21 cellular contexts compared by ENCODE assay signal in genomic region chr5:155732587-155733376, GRCh38.
"Had no signal": no experiment of that assay in that cellular context is flagged by ENCODE, and none has a peak within 500 bp of the region (broad histone marks: within the 10 kb centered on the region; RNA-seq: fewer than 3 reads in every experiment).

No MANE protein-coding gene starts in this region.

- H3K9me3 ChIP-seq: esophagus muscularis mucosa, left lung, lower lobe of right lung, ovary, spleen, thoracic aorta, tibial nerve, upper lobe of left lung had no signal

- DNase-seq: dermis blood vessel endothelial cell; effector memory CD4-positive, alpha-beta T cell; foreskin keratinocyte; glutamatergic neuron; left lung; lower lobe of right lung; naive thymus-derived CD8-positive, alpha-beta T cell; nephron progenitor cell; occipital lobe; ovary; posterior cingulate gyrus; retina; spleen; stimulated activated naive B cell treated with anti-CD40 and anti-IgM and Interleukin-4, amounts not matched to agents 10 μg/mL and 1 μg/mL and 100 μg/mL, for 72 hours; upper lobe of left lung had no signal

- H3K4me3 ChIP-seq: coronary artery, esophagus muscularis mucosa, left lung, lower lobe of right lung, ovary, skin epidermis, spleen, thoracic aorta, tibial nerve, upper lobe of left lung had no signal

- H3K4me1 ChIP-seq: foreskin keratinocyte had no signal

- H3K36me3 ChIP-seq: esophagus muscularis mucosa, left lung, lower lobe of right lung, ovary, spleen, thoracic aorta, tibial nerve, upper lobe of left lung had no signal

- H3K27me3 ChIP-seq: ovary had no signal

- ATAC-seq: foreskin keratinocyte; left lung; lower lobe of right lung; naive thymus-derived CD8-positive, alpha-beta T cell; sciatic nerve; stimulated activated naive B cell treated with anti-CD40 and anti-IgM and Interleukin-4, amounts not matched to agents 10 μg/mL and 1 μg/mL and 100 μg/mL, for 72 hours had no signal

- H3K27ac ChIP-seq: coronary artery, esophagus muscularis mucosa, foreskin keratinocyte, left lung, lower lobe of right lung, ovary, skin epidermis, spleen, thoracic aorta, tibial nerve, upper lobe of left lung had no signal
